In genomic region chr12:124915249-124916236, GRCh38 we compare ENCODE assay signal across 8 cellular contexts. TPM values are rescaled to one million over a fixed set of nuclear protein-coding genes. Genes with fewer than 3 reads are reported as not detected.
DNase-seq lines count a peak whose midpoint lies in the region; ATAC-seq, FAIRE-seq and TF ChIP-seq lines count a peak whose summit lies in the region.

No MANE protein-coding gene starts in this region.

- H3K4me3 ChIP-seq in body of pancreas (peak overlapping the region; percentile 43 to 95), kidney (ENCODE audit: low read length in 2 of 2) (peak overlapping the region; percentile 14 to 91)

- DNase-seq in HT-29 (ENCODE audit: low spot score) (peak; percentile 65), body of pancreas (peak; percentile 48 to 68 (median 52)), kidney (no peak), NCI-H748 treated with DMSO at 0.1 percent for 48 hours (lab: John Stamatoyannopoulos, UW) (no peak), DMS 273 treated with DMSO at 0.1 percent for 48 hours (lab: John Stamatoyannopoulos, UW) (no peak)
- peak; percentile 62 for DNase-seq in stimulated activated naive CD8-positive, alpha-beta T cell treated with anti-CD3 and anti-CD28 coated beads, Interleukin-15, Interleukin-2, amounts not matched to agents 100 U/mL and 50 U/mL, for 24 hours
- DNase-seq in NK-92 treated with Interleukin-12 subunit alpha and Interleukin-12 subunit beta, amount 100 ng/mL, for 24 hours (lab: John Stamatoyannopoulos, UW): no peak

- intact Hi-C loops in body of pancreas (cut with DNase I): no loop called here
- intact Hi-C loops in kidney (cut with DNase I): no loop called here

- peak overlapping the region; percentile 96 to 100 (median 99) for H3K27ac ChIP-seq in body of pancreas
- peak overlapping the region; percentile 100 for H3K27ac ChIP-seq in kidney (ENCODE audit: low read depth in 2 of 2, low read length in 2 of 2)

- H3K27me3 ChIP-seq in body of pancreas: no peaks in the 10 kb centered on the region

- 22 to 25% methylated on average over 20 to 21 of the region's 21 CpGs for WGBS in body of pancreas, 2 donors

- H3K9ac ChIP-seq in kidney (ENCODE audit: low read length in 2 of 2): peak overlapping the region; percentile 89 to 99

- H3K36me3 ChIP-seq in body of pancreas (replicated peaks in 1 of 2; ENCODE audit: insufficient read depth in 1 of 2, low read depth in 2 of 2) (peaks cover 0 to 11% of the 10 kb centered on the region in 2 donors), kidney (ENCODE audit: control insufficient read depth in 1 of 2, insufficient read depth in 2 of 2, low read length in 2 of 2) (peaks cover 12% of the 10 kb centered on the region in 2 donors)

- TF ChIP-seq CTCF in body of pancreas (IDR thresholded peaks at IDR 0.05) (no peak), kidney (IDR thresholded peaks at IDR 0.05; ENCODE audit: borderline replicate concordance, extremely low read depth, insufficient read depth) (no peak)

- no peaks in the 10 kb centered on the region for H3K9me3 ChIP-seq in body of pancreas
- no peaks in the 10 kb centered on the region for H3K9me3 ChIP-seq in kidney (ENCODE audit: control insufficient read depth in 1 of 2, low read length in 2 of 2)

- H3K4me1 ChIP-seq in body of pancreas (peaks cover 45% of the 10 kb centered on the region), kidney (ENCODE audit: control insufficient read depth in 1 of 2, insufficient read depth in 1 of 2, low read depth in 1 of 2, low read length in 2 of 2) (peaks cover 24 to 36% of the 10 kb centered on the region in 2 donors)

- no peak for TF ChIP-seq POLR2A in body of pancreas (IDR thresholded peaks at IDR 0.05)

- no peak for FAIRE-seq in kidney (lab: Jason Lieb, UNC)

- ATAC-seq in GM19025 (IDR thresholded peaks at IDR 0.05; ENCODE audit: low read depth, unreplicated experiment): peak; percentile 2
- no peak for ATAC-seq in body of pancreas
- no peak for ATAC-seq in stimulated activated naive CD8-positive, alpha-beta T cell treated with anti-CD3 and anti-CD28 coated beads, Interleukin-15, Interleukin-2, amounts not matched to agents 100 U/mL and 50 U/mL, for 24 hours

RNA-seq across cellular contexts. Expression of gene UBC, which starts 1.1 kb away (rescaled TPM):
- total RNA-seq in HT-29 (2014; rRNA removed; shearing (Covaris generic)): 1,727 and 1,789 TPM in 2 replicates
- total RNA-seq in body of pancreas: 100 to 1,000 TPM; 637 to 675 TPM
- total RNA-seq in kidney: 1,132 TPM
- 952 TPM for polyA plus RNA-seq in kidney (ENCODE audit: insufficient read depth, low read depth, low replicate concordance)

RNA-seq across cellular contexts. Expression of gene SCARB1, which starts 51.9 kb away (rescaled TPM):
- 83.9 and 84.9 TPM in 2 replicates for total RNA-seq in HT-29 (2014; rRNA removed; shearing (Covaris generic))
- total RNA-seq in body of pancreas: 10 to 100 TPM; 16.5 to 18.9 TPM
- total RNA-seq in kidney: 13.2 TPM
- polyA plus RNA-seq in kidney (ENCODE audit: insufficient read depth, low read depth, low replicate concordance): 12.3 TPM

Comparison
In these comparisons a context has a peak if more than half of its experiments do, and no peak if none do; other contexts are left out.
1. DNase-seq: peak in HT-29 (single experiment), body of pancreas (4 of 4) and stimulated activated naive CD8-positive, alpha-beta T cell treated with anti-CD3 and anti-CD28 coated beads, Interleukin-15, Interleukin-2, amounts not matched to agents 100 U/mL and 50 U/mL, for 24 hours (single experiment); none in kidney (single experiment), NCI-H748 treated with DMSO at 0.1 percent for 48 hours (single experiment), NK-92 treated with Interleukin-12 subunit alpha and Interleukin-12 subunit beta, amount 100 ng/mL, for 24 hours (single experiment) and DMS 273 treated with DMSO at 0.1 percent for 48 hours (single experiment).